In the genomic region with DNA sequence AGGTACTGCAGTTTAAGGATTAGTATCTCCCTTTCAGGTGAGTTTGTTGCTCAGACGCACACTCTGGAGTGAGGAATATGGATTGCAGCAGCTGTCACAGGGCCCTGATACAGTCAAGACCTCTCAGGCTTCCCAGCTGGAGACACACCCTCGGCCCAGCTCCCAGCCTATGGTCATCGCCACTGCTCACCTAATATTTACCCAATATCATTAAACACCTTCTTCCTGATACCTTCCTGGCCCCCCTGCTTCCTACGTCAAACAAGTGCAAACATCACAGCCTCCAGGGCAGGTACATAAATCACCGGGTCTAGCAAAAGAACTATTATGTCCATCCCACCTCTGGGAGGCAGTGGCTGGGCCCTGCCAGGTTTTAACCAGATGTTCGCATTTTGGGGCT, we compare ENCODE assay signal across 19 cellular contexts.
DNase-seq lines count a peak whose midpoint lies in the region; ATAC-seq and TF ChIP-seq lines count a peak whose summit lies in the region.
"Had no signal": no experiment of that assay in that cellular context is flagged by ENCODE, and none has a peak within 500 bp of the region (broad histone marks: within the 10 kb centered on the region; RNA-seq: fewer than 3 reads in every experiment).

No MANE protein-coding gene starts in this region.

- H3K9me3 Mint-ChIP-seq in Calu3 (ENCODE audit: low read depth, unreplicated experiment) (peaks cover 3% of the 10 kb centered on the region), progenitor cell of endocrine pancreas (ENCODE audit: low read depth) (peaks cover 3% of the 10 kb centered on the region), osteocyte (ENCODE audit: unreplicated experiment) (no peaks in the 10 kb centered on the region)
- H3K9me3 Mint-ChIP-seq: CD4-positive, alpha-beta T cell; H9 had no signal

- no TSS peak for BruUV-seq in Calu3 (replicated peaks; lab: Mats Ljungman, UMichigan)

- peak overlapping the region; percentile 45 to 61 (median 53) for H3K27ac ChIP-seq in body of pancreas
- H3K27ac ChIP-seq: A549, HL-60, KMS-11, PC-9, RWPE1 had no signal

- H3K27me3 Mint-ChIP-seq in Calu3 (ENCODE audit: unreplicated experiment): peaks cover 67% of the 10 kb centered on the region
- H3K27me3 Mint-ChIP-seq in progenitor cell of endocrine pancreas: peaks cover 15% of the 10 kb centered on the region
- no peaks in the 10 kb centered on the region for H3K27me3 Mint-ChIP-seq in osteocyte (ENCODE audit: unreplicated experiment)

- TF ChIP-seq CTCF in Calu3 (IDR thresholded peaks at IDR 0.05; ENCODE audit: unreplicated experiment) (no peak), body of pancreas (IDR thresholded peaks at IDR 0.05) (no peak), progenitor cell of endocrine pancreas (IDR thresholded peaks at IDR 0.05; ENCODE audit: unreplicated experiment) (no peak), osteocyte (IDR thresholded peaks at IDR 0.05) (no peak)

- WGBS in body of pancreas, 2 donors: 42 to 69% methylated on average over 4 to 6 of the region's 6 CpGs

- no peaks in the 10 kb centered on the region for H3K4me1 Mint-ChIP-seq in Calu3 (ENCODE audit: low read depth, unreplicated experiment)
- H3K4me1 Mint-ChIP-seq in progenitor cell of endocrine pancreas (ENCODE audit: low read depth): peaks cover 28% of the 10 kb centered on the region
- no peaks in the 10 kb centered on the region for H3K4me1 Mint-ChIP-seq in osteocyte (ENCODE audit: unreplicated experiment)

- intact Hi-C loops in Calu3 (cut with micrococcal nuclease; ENCODE audit: unreplicated experiment) (no loop called here), body of pancreas (cut with DNase I) (no loop called here)

- no peaks in the 10 kb centered on the region for H3K36me3 ChIP-seq in body of pancreas (replicated peaks in 1 of 2; ENCODE audit: insufficient read depth in 1 of 2, low read depth in 2 of 2)

- no peaks in the 10 kb centered on the region for H3K27me3 ChIP-seq in body of pancreas

- no peak overlapping the region for H3K27ac Mint-ChIP-seq in Calu3 (ENCODE audit: unreplicated experiment)
- H3K27ac Mint-ChIP-seq in progenitor cell of endocrine pancreas: peak overlapping the region; percentile 94
- H3K27ac Mint-ChIP-seq in osteocyte (ENCODE audit: unreplicated experiment): no peak overlapping the region
- H3K27ac Mint-ChIP-seq: CD4-positive, alpha-beta T cell; H9 had no signal

- H3K4me3 Mint-ChIP-seq in Calu3 (ENCODE audit: low read depth, unreplicated experiment) (no peak overlapping the region), progenitor cell of endocrine pancreas (ENCODE audit: low read depth) (no peak overlapping the region), osteocyte (ENCODE audit: unreplicated experiment) (no peak overlapping the region)
- H3K4me3 Mint-ChIP-seq: CD4-positive, alpha-beta T cell; H9 had no signal

- no peak overlapping the region for H3K4me3 ChIP-seq in body of pancreas
- H3K4me3 ChIP-seq: A549, PC-9 had no signal

- CTCF ChIA-PET in Calu3 (lab: Charles Lee): no interaction called here

- peaks cover 37% of the 10 kb centered on the region for H3K4me1 ChIP-seq in body of pancreas
- H3K4me1 ChIP-seq: A549 had no signal

- ATAC-seq in body of pancreas (peak; percentile 81), GM21423 (IDR thresholded peaks at IDR 0.05; ENCODE audit: unreplicated experiment) (no peak)
- ATAC-seq: A549 had no signal

- DNase-seq in Calu3 (peak; percentile 32), NCI-H2196 treated with DMSO at 0.1 percent for 48 hours (lab: John Stamatoyannopoulos, UW; ENCODE audit: unreplicated experiment) (peak; percentile 8), body of pancreas (peak; percentile 48 to 72 (median 70)), progenitor cell of endocrine pancreas (ENCODE audit: low spot score, unreplicated experiment) (peak; percentile 40), DMS114 treated with DMSO at 0.1 percent for 48 hours (lab: John Stamatoyannopoulos, UW; ENCODE audit: unreplicated experiment) (no peak), NCI-H1436 treated with DMSO at 0.1 percent for 48 hours (lab: John Stamatoyannopoulos, UW) (no peak), osteocyte (ENCODE audit: extremely low spot score, unreplicated experiment) (no peak)
- DNase-seq: CD4-positive, alpha-beta T cell; H9; MV-4-11; NCI-H1930; NCI-H446; PC-9; SIG-M5 had no signal

- no peaks in the 10 kb centered on the region for H3K9me3 ChIP-seq in body of pancreas
- H3K9me3 ChIP-seq: A549 had no signal

- no peak for TF ChIP-seq POLR2A in body of pancreas (IDR thresholded peaks at IDR 0.05)

- H3K36me3 Mint-ChIP-seq in Calu3 (ENCODE audit: insufficient read depth, unreplicated experiment) (no peaks in the 10 kb centered on the region), progenitor cell of endocrine pancreas (ENCODE audit: insufficient read depth) (no peaks in the 10 kb centered on the region), osteocyte (ENCODE audit: unreplicated experiment) (no peaks in the 10 kb centered on the region)

Comparison
In these comparisons a context has a peak if more than half of its experiments do, and no peak if none do; other contexts are left out.
1. DNase-seq: peak in Calu3 (single experiment), NCI-H2196 treated with DMSO at 0.1 percent for 48 hours (single experiment), body of pancreas (4 of 4) and progenitor cell of endocrine pancreas (single experiment); none in DMS114 treated with DMSO at 0.1 percent for 48 hours (single experiment), NCI-H1436 treated with DMSO at 0.1 percent for 48 hours (single experiment) and osteocyte (single experiment).